8 cellular contexts compared by ENCODE assay signal in the genomic region with DNA sequence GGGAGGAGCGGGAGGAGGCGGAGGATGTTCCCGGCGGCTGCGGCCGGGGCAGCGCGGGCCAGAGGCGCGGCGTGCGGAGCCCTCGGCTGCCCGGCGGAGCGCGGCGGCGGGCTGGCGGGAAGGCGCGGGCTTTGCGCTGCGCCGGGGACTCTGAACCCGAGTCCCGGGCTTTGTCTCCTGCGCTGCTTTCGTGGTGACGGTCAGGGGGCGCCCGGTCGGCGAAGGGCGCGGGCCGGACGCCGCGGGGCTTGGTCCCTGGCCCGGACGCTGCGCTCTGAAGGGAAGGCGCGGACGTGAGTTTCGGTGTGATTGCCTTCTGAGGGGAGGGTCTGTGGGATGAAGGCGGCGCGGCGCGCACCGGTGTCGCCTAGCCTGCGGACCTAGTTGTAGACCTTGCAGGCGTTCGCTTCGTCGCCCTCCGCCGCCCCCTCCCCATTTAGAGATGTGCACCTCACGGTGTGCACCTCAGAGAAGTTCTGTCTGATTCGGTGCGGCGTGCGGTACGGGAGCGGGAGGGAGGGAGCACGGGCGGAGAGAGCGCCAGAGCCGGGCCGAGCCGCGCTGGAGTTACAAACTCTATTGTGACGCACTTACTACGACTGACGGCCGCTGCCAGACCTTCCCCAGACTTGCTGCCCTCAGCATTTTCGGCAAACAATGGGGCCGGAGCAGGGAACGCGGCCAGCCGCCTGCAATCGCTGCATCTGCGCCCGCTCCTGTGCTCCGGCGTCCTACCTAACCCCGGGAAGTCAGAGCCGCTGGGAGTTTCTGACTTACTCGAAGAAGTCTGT. TPM values are rescaled to one million over a fixed set of nuclear protein-coding genes. Genes with fewer than 3 reads are reported as not detected.
DNase-seq lines count a peak whose midpoint lies in the region.

No MANE protein-coding gene starts in this region.

- DNase-seq in NCI-H2081 (lab: John Stamatoyannopoulos, UW) (peak; percentile 36 to 44), NCI-H2081 treated with DMSO at 0.1 percent for 48 hours (lab: John Stamatoyannopoulos, UW) (no peak), M059J (ENCODE audit: low read depth) (peak; percentile 77), T-helper 9 cell (peak; percentile 18), cerebellar cortex (ENCODE audit: low spot score) (peak; percentile 26), iris pigment epithelial cell (ENCODE audit: low read depth) (peak; percentile 82), skeletal muscle cell (ENCODE audit: low read depth) (peak; percentile 56), NCI-H1930 (lab: John Stamatoyannopoulos, UW) (no peak)

- H3K4me3 ChIP-seq in skeletal muscle cell (ENCODE audit: low read depth, low read length) = peak overlapping the region; percentile 82

RNA-seq across cellular contexts. Expression of a gene that starts 2.1 kb away (rescaled TPM):
- 6.5 and 7.6 TPM in 2 replicates for total RNA-seq in M059J (2014; rRNA removed; shearing (Covaris generic))

Comparison
In these comparisons a context has a peak if more than half of its experiments do, and no peak if none do; other contexts are left out.
1. DNase-seq: peak in NCI-H2081 (2 of 2), M059J (single experiment), T-helper 9 cell (single experiment), cerebellar cortex (single experiment), iris pigment epithelial cell (single experiment) and skeletal muscle cell (single experiment); none in NCI-H2081 treated with DMSO at 0.1 percent for 48 hours (single experiment) and NCI-H1930 (0 of 2).